18 cellular contexts compared by ENCODE assay signal in the genomic region with DNA sequence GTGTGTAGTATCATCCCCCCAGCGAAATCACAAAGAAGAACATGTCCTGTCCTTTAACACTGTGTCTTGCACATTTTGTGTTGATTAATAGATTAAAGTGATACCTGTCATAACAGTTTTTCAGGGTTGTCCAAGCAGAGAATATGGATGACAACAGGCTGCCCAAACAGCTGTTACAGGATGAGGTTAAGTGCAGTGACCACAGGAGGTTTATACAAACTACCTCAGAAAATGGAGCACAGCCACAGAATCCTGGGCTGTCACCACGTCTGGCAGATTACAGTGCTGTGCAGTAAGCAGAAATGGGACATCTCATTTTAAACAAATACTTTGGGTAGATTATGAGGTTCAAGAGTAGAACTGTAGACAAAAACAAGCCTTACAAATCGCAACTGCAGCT.
DNase-seq lines count a peak whose midpoint lies in the region; ATAC-seq and TF ChIP-seq lines count a peak whose summit lies in the region.
"Had no signal": no experiment of that assay in that cellular context is flagged by ENCODE, and none has a peak within 500 bp of the region (broad histone marks: within the 10 kb centered on the region; RNA-seq: fewer than 3 reads in every experiment).

No MANE protein-coding gene starts in this region.

- no peaks in the 10 kb centered on the region for H3K36me3 ChIP-seq in smooth muscle cell (ENCODE audit: low read depth)
- no peaks in the 10 kb centered on the region for H3K36me3 ChIP-seq in stomach

- H3F3A ChIP-seq in smooth muscle cell (ENCODE audit: low read depth), result no peaks in the 10 kb centered on the region

- H3K9me3 Mint-ChIP-seq in activated CD8-positive, alpha-beta T cell treated with anti-CD3 and anti-CD28 coated beads, Interleukin-2, amount 10 ng/mL, durations not matched to agents 7 days and 5 days (ENCODE audit: insufficient read depth), result no peaks in the 10 kb centered on the region

- H3K4me1 ChIP-seq in smooth muscle cell (ENCODE audit: low read depth), result no peaks in the 10 kb centered on the region
- peaks cover 0 to 5% (median 0%) of the 10 kb centered on the region in 4 donors for H3K4me1 ChIP-seq in stomach

- no peak for TF ChIP-seq POLR2A in stomach (IDR thresholded peaks at IDR 0.05)

- POLR2A ChIA-PET in activated CD8-positive, alpha-beta T cell treated with anti-CD3 and anti-CD28 coated beads, Interleukin-2, amount 10 ng/mL, durations not matched to agents 7 days and 5 days (lab: Charles Lee), result no interaction called here

- H2AFZ ChIP-seq in smooth muscle cell (ENCODE audit: low read depth), result no peak overlapping the region
- H2AFZ ChIP-seq: GM23248 had no signal

- no peaks in the 10 kb centered on the region for H3K27me3 Mint-ChIP-seq in activated CD8-positive, alpha-beta T cell treated with anti-CD3 and anti-CD28 coated beads, Interleukin-2, amount 10 ng/mL, durations not matched to agents 7 days and 5 days (ENCODE audit: low read depth)

- no peak overlapping the region for H3K4me3 ChIP-seq in choroid plexus epithelial cell (ENCODE audit: low read depth, low read length)
- H3K4me3 ChIP-seq in smooth muscle cell, result no peak overlapping the region
- H3K4me3 ChIP-seq in stomach, result no peak overlapping the region
- H3K4me3 ChIP-seq: GM23248, K562 had no signal

- H3K4me3 Mint-ChIP-seq in activated CD8-positive, alpha-beta T cell treated with anti-CD3 and anti-CD28 coated beads, Interleukin-2, amount 10 ng/mL, durations not matched to agents 7 days and 5 days, result no peak overlapping the region
- H3K4me3 Mint-ChIP-seq: CD4-positive, alpha-beta memory T cell had no signal

- no peaks in the 10 kb centered on the region for H3K36me3 Mint-ChIP-seq in activated CD8-positive, alpha-beta T cell treated with anti-CD3 and anti-CD28 coated beads, Interleukin-2, amount 10 ng/mL, durations not matched to agents 7 days and 5 days (ENCODE audit: low read depth)
- H3K36me3 Mint-ChIP-seq: CD4-positive, alpha-beta memory T cell had no signal

- 53% methylated on average over 3 of the region's 3 CpGs for WGBS in smooth muscle cell (ENCODE audit: low lambda C conversion rate)
- 29 to 62% (median 57%) methylated on average over 3 of the region's 3 CpGs for WGBS in stomach, 5 donors

- H3K9me3 ChIP-seq in smooth muscle cell (replicated peaks; ENCODE audit: low read depth) (no peaks in the 10 kb centered on the region), stomach (no peaks in the 10 kb centered on the region)

- H4K20me1 ChIP-seq in smooth muscle cell (ENCODE audit: low read depth), result no peaks in the 10 kb centered on the region

- no peaks in the 10 kb centered on the region for H3K79me2 ChIP-seq in smooth muscle cell (ENCODE audit: low read depth)

- H3K4me1 Mint-ChIP-seq in activated CD8-positive, alpha-beta T cell treated with anti-CD3 and anti-CD28 coated beads, Interleukin-2, amount 10 ng/mL, durations not matched to agents 7 days and 5 days (ENCODE audit: low read depth), result no peaks in the 10 kb centered on the region
- H3K4me1 Mint-ChIP-seq: CD4-positive, alpha-beta memory T cell had no signal

- intact Hi-C loops in stomach (cut with DNase I; ENCODE audit: low total_unique reads), result no loop called here

- CTCF ChIA-PET in activated CD8-positive, alpha-beta T cell treated with anti-CD3 and anti-CD28 coated beads, Interleukin-2, amount 10 ng/mL, durations not matched to agents 7 days and 5 days (lab: Charles Lee), result no interaction called here

- H3K4me2 ChIP-seq in smooth muscle cell, result peak overlapping the region; percentile 57

- no peaks in the 10 kb centered on the region for H3K27me3 ChIP-seq in smooth muscle cell (ENCODE audit: low read depth)
- no peaks in the 10 kb centered on the region for H3K27me3 ChIP-seq in stomach

- no peak overlapping the region for H3K9ac ChIP-seq in smooth muscle cell (ENCODE audit: low read depth)
- H3K9ac ChIP-seq: GM23248 had no signal

- DNase-seq in NCI-H2227 (lab: John Stamatoyannopoulos, UW; ENCODE audit: unreplicated experiment) (peak; percentile 18), NCI-H2227 treated with DMSO at 0.1 percent for 48 hours (lab: John Stamatoyannopoulos, UW) (no peak), choroid plexus epithelial cell (ENCODE audit: low read depth) (peak; percentile 41), myocyte (ENCODE audit: low read depth) (peak; percentile 81), smooth muscle cell (lab: John Stamatoyannopoulos, UW; ENCODE audit: unreplicated experiment) (no peak), stomach (no peak), NK-92 (lab: John Stamatoyannopoulos, UW; ENCODE audit: unreplicated experiment) (no peak)
- no peak for DNase-seq in activated CD8-positive, alpha-beta T cell treated with anti-CD3 and anti-CD28 coated beads, Interleukin-2, amount 10 ng/mL, durations not matched to agents 7 days and 5 days
- DNase-seq: Calu3; CD4-positive, alpha-beta memory T cell; DMS79; GM23248; NCI-H1417 treated with DMSO at 0.1 percent for 48 hours; NCI-H2029 treated with DMSO at 0.1 percent for 48 hours; NK-92 treated with Interleukin-12 subunit alpha and Interleukin-12 subunit beta, amount 100 ng/mL, for 24 hours; SHP77 treated with DMSO at 0.1 percent for 48 hours had no signal

- no peak overlapping the region for H3K27ac ChIP-seq in smooth muscle cell (ENCODE audit: low read depth)
- H3K27ac ChIP-seq in stomach, result no peak overlapping the region
- H3K27ac ChIP-seq: 22Rv1, GM23248 had no signal

- H3K27ac Mint-ChIP-seq in activated CD8-positive, alpha-beta T cell treated with anti-CD3 and anti-CD28 coated beads, Interleukin-2, amount 10 ng/mL, durations not matched to agents 7 days and 5 days, result no peak overlapping the region
- H3K27ac Mint-ChIP-seq: CD4-positive, alpha-beta memory T cell had no signal

- TF ChIP-seq CTCF in choroid plexus epithelial cell (conservative IDR thresholded peaks at IDR 0.05; ENCODE audit: low read depth, low read length) (no peak), smooth muscle cell (IDR thresholded peaks at IDR 0.05; ENCODE audit: borderline replicate concordance, insufficient read depth, poor library complexity, severe bottlenecking) (no peak), stomach (IDR thresholded peaks at IDR 0.05) (no peak)

- no peak for ATAC-seq in activated CD8-positive, alpha-beta T cell treated with anti-CD3 and anti-CD28 coated beads, Interleukin-2, amount 10 ng/mL, durations not matched to agents 7 days and 5 days
- ATAC-seq: K562 had no signal

- TF ChIP-seq EP300 in stomach (IDR thresholded peaks at IDR 0.05), result no peak

Comparison
In these comparisons a context has a peak if more than half of its experiments do, and no peak if none do; other contexts are left out.
1. DNase-seq: peak in NCI-H2227 (single experiment), choroid plexus epithelial cell (single experiment) and myocyte (single experiment); none in NCI-H2227 treated with DMSO at 0.1 percent for 48 hours (single experiment), smooth muscle cell (single experiment), stomach (single experiment), NK-92 (single experiment) and activated CD8-positive, alpha-beta T cell treated with anti-CD3 and anti-CD28 coated beads, Interleukin-2, amount 10 ng/mL, durations not matched to agents 7 days and 5 days (single experiment).